11 cellular contexts compared by ENCODE assay signal in genomic region chr14:104984056-104984894, GRCh38. TPM values are rescaled to one million over a fixed set of nuclear protein-coding genes. Genes with fewer than 3 reads are reported as not detected.
A peak's percentile ranks its signal among the peaks of the same experiment; 100 is the strongest.
DNase-seq lines count a peak whose midpoint lies in the region; ATAC-seq and TF ChIP-seq lines count a peak whose summit lies in the region.
"Had no signal": no experiment of that assay in that cellular context is flagged by ENCODE, and none has a peak within 500 bp of the region (broad histone marks: within the 10 kb centered on the region; RNA-seq: fewer than 3 reads in every experiment).

No MANE protein-coding gene starts in this region.

- H3K4me1 Mint-ChIP-seq in activated naive CD4-positive, alpha-beta T cell treated with anti-CD3 and anti-CD28 coated beads, Interleukin-2, amount 10 ng/mL, durations not matched to agents 7 days and 5 days = peaks cover 13% of the 10 kb centered on the region
- 0 out of 2 replicates have a peak, but pooled peaks cover 4% of the 10 kb centered on the region for H3K4me1 Mint-ChIP-seq in WTC11
- H3K4me1 Mint-ChIP-seq in stimulated activated effector memory CD8-positive, alpha-beta T cell treated with anti-CD3 and anti-CD28 coated beads, Interleukin-12 subunit alpha, Interleukin-12 subunit beta, amount 100 ng/mL, for 72 hours = peaks cover 17% of the 10 kb centered on the region

- CTCF ChIA-PET in activated naive CD4-positive, alpha-beta T cell treated with anti-CD3 and anti-CD28 coated beads, Interleukin-2, amount 10 ng/mL, durations not matched to agents 7 days and 5 days (lab: Charles Lee) = interaction anchor here (1.0 to 2.3 kb wide), 4 partner anchors 10 to 103 kb away, joined by 3 to 10 read pairs (median 4); no protein-coding TSS in a partner anchor
- CTCF ChIA-PET in WTC11 (lab: Charles Lee) = interaction anchor here (1.0 to 2.7 kb wide), 6 partner anchors 9 to 62 kb away, joined by 3 to 24 read pairs (median 4); partner anchors contain the start of gene CDCA4

- no peak for TF ChIP-seq CTCF in WTC11 (IDR thresholded peaks at IDR 0.05)

- intact Hi-C loops in right cardiac atrium (cut with DNase I) = loop anchor here in 2 of 4 donors (5.0 to 10.0 kb wide), 2 partner anchors 58 to 371 kb away; no protein-coding TSS in a partner anchor

- peak overlapping the region; percentile 82 for H3K27ac Mint-ChIP-seq in activated naive CD4-positive, alpha-beta T cell treated with anti-CD3 and anti-CD28 coated beads, Interleukin-2, amount 10 ng/mL, durations not matched to agents 7 days and 5 days
- no peak overlapping the region for H3K27ac Mint-ChIP-seq in WTC11
- H3K27ac Mint-ChIP-seq in stimulated activated effector memory CD8-positive, alpha-beta T cell treated with anti-CD3 and anti-CD28 coated beads, Interleukin-12 subunit alpha, Interleukin-12 subunit beta, amount 100 ng/mL, for 72 hours = peak overlapping the region; percentile 79

- H3K27me3 Mint-ChIP-seq in activated naive CD4-positive, alpha-beta T cell treated with anti-CD3 and anti-CD28 coated beads, Interleukin-2, amount 10 ng/mL, durations not matched to agents 7 days and 5 days = peaks cover 55% of the 10 kb centered on the region
- peaks cover 20% of the 10 kb centered on the region for H3K27me3 Mint-ChIP-seq in WTC11 (ENCODE audit: low read depth)

- no peaks in the 10 kb centered on the region for H3K9me3 Mint-ChIP-seq in activated naive CD4-positive, alpha-beta T cell treated with anti-CD3 and anti-CD28 coated beads, Interleukin-2, amount 10 ng/mL, durations not matched to agents 7 days and 5 days
- H3K9me3 Mint-ChIP-seq in WTC11 = no peaks in the 10 kb centered on the region
- H3K9me3 Mint-ChIP-seq in stimulated activated effector memory CD8-positive, alpha-beta T cell treated with anti-CD3 and anti-CD28 coated beads, Interleukin-12 subunit alpha, Interleukin-12 subunit beta, amount 100 ng/mL, for 72 hours = no peaks in the 10 kb centered on the region

- POLR2A ChIA-PET in WTC11 (lab: Charles Lee) = no interaction called here

- no peaks in the 10 kb centered on the region for H3K9me3 ChIP-seq in right cardiac atrium (ENCODE audit: control insufficient read depth, low read length)

- 89% methylated on average over 15 of the region's 15 CpGs for WGBS in right cardiac atrium

- no peaks in the 10 kb centered on the region for H3K36me3 Mint-ChIP-seq in activated naive CD4-positive, alpha-beta T cell treated with anti-CD3 and anti-CD28 coated beads, Interleukin-2, amount 10 ng/mL, durations not matched to agents 7 days and 5 days
- H3K36me3 Mint-ChIP-seq in WTC11 = no peaks in the 10 kb centered on the region
- peaks cover 7% of the 10 kb centered on the region for H3K36me3 Mint-ChIP-seq in stimulated activated effector memory CD8-positive, alpha-beta T cell treated with anti-CD3 and anti-CD28 coated beads, Interleukin-12 subunit alpha, Interleukin-12 subunit beta, amount 100 ng/mL, for 72 hours

- H3K4me3 Mint-ChIP-seq in activated naive CD4-positive, alpha-beta T cell treated with anti-CD3 and anti-CD28 coated beads, Interleukin-2, amount 10 ng/mL, durations not matched to agents 7 days and 5 days = peak overlapping the region; percentile 72
- H3K4me3 Mint-ChIP-seq in WTC11 = peak overlapping the region; percentile 52
- peak overlapping the region; percentile 65 for H3K4me3 Mint-ChIP-seq in stimulated activated effector memory CD8-positive, alpha-beta T cell treated with anti-CD3 and anti-CD28 coated beads, Interleukin-12 subunit alpha, Interleukin-12 subunit beta, amount 100 ng/mL, for 72 hours

- no peak for ATAC-seq in WTC11
- ATAC-seq in right cardiac atrium = no peak
- ATAC-seq in stimulated activated effector memory CD8-positive, alpha-beta T cell treated with anti-CD3 and anti-CD28 coated beads, Interleukin-12 subunit alpha, Interleukin-12 subunit beta, amount 100 ng/mL, for 72 hours = no peak
- ATAC-seq in HG03378 (IDR thresholded peaks at IDR 0.05; ENCODE audit: unreplicated experiment) = no peak
- no peak for ATAC-seq in HG03354 (IDR thresholded peaks at IDR 0.05; ENCODE audit: poor library complexity, severe bottlenecking, unreplicated experiment)

- no peaks in the 10 kb centered on the region for H3K27me3 ChIP-seq in right cardiac atrium (ENCODE audit: control insufficient read depth, insufficient read depth)

- peaks cover 2% of the 10 kb centered on the region for H3K4me1 ChIP-seq in right cardiac atrium (ENCODE audit: control insufficient read depth, insufficient read depth, low read length)

- H3K4me3 ChIP-seq in right cardiac atrium (ENCODE audit: low read length) = no peak overlapping the region

- DNase-seq in activated naive CD4-positive, alpha-beta T cell treated with anti-CD3 and anti-CD28 coated beads, Interleukin-2, amount 10 ng/mL, durations not matched to agents 7 days and 5 days = peak; percentile 18
- no peak for DNase-seq in activated naive CD4-positive, alpha-beta T cell treated with anti-CD3 and anti-CD28 coated beads, Interleukin-2, amount 50 U/mL, for 16 hours
- DNase-seq in WTC11 (ENCODE audit: low spot score) (no peak), right cardiac atrium (peak in 2 of 3 donors; percentile 44 to 49), anterior cingulate cortex (lab: John Stamatoyannopoulos, UW) (no peak)
- DNase-seq in stimulated activated effector memory CD8-positive, alpha-beta T cell treated with anti-CD3 and anti-CD28 coated beads, Interleukin-12 subunit alpha, Interleukin-12 subunit beta, amount 100 ng/mL, for 72 hours (ENCODE audit: low spot score in 2 of 2) = no peak
- DNase-seq: NCI-H1417 treated with DMSO at 0.1 percent for 48 hours; NCI-H524 treated with DMSO at 0.1 percent for 48 hours; stimulated activated CD4-positive, alpha-beta T cell treated with anti-CD3 and anti-CD28 coated beads, Interleukin-12 subunit alpha, Interleukin-12 subunit beta, amount 100 ng/mL, for 4 hours had no signal

- H3K27ac ChIP-seq in right cardiac atrium (ENCODE audit: low read length) = no peak overlapping the region

TF ChIP-seq in WTC11, 78 proteins besides CTCF, POLR2A, EP300 and RAD21 (continues in another document):
- TF ChIP-seq TP53 (CRISPR knock-in tag; IDR thresholded peaks at IDR 0.05) (no peak), ARID4B (CRISPR knock-in tag; IDR thresholded peaks at IDR 0.05; ENCODE audit: borderline replicate concordance) (no peak), ATF6 (CRISPR knock-in tag; IDR thresholded peaks at IDR 0.05) (no peak)

RNA-seq across cellular contexts. Expression of gene CLBA1, which starts 1.3 kb away (rescaled TPM):
- total RNA-seq in WTC11 (2021) (2.6 to 3.8 TPM (median 2.8 TPM) in 3 replicates), right cardiac atrium (1 to 10 TPM; 1.8 to 4.2 (median 3.1) TPM)
- 2.4 TPM for polyA plus RNA-seq in right cardiac atrium

RNA-seq across cellular contexts. Expression of gene AHNAK2, which starts 6.1 kb away (rescaled TPM):
- total RNA-seq in WTC11 (2021) = 3.3 to 3.5 TPM (median 3.4 TPM) in 3 replicates
- 1 to 10 TPM; 2.5 to 5.7 (median 3.3) TPM for total RNA-seq in right cardiac atrium
- polyA plus RNA-seq in right cardiac atrium = 2.0 TPM

RNA-seq across cellular contexts. Expression of gene CDCA4, which starts 36.6 kb away (rescaled TPM):
- total RNA-seq in WTC11 (2021) (55.9 to 63.3 TPM (median 58.3 TPM) in 3 replicates), right cardiac atrium (1 to 10 TPM; 2.9 to 3.9 (median 3.3) TPM)
- 2.5 TPM for polyA plus RNA-seq in right cardiac atrium

RNA-seq across cellular contexts. Expression of gene PLD4, which starts 59.6 kb away (rescaled TPM):
- 0.07 to 0.21 TPM (median 0.11 TPM) in 3 replicates for total RNA-seq in WTC11 (2021)
- under 1 TPM; 0.06 to 0.88 (median 0.20) TPM for total RNA-seq in right cardiac atrium
- 0.05 TPM for polyA plus RNA-seq in right cardiac atrium

Comparison
In these comparisons a context has a peak if more than half of its experiments do, and no peak if none do; other contexts are left out.
1. DNase-seq: peak in activated naive CD4-positive, alpha-beta T cell treated with anti-CD3 and anti-CD28 coated beads, Interleukin-2, amount 10 ng/mL, durations not matched to agents 7 days and 5 days (single experiment) and right cardiac atrium (2 of 3); none in activated naive CD4-positive, alpha-beta T cell treated with anti-CD3 and anti-CD28 coated beads, Interleukin-2, amount 50 U/mL, for 16 hours (single experiment), WTC11 (single experiment), stimulated activated effector memory CD8-positive, alpha-beta T cell treated with anti-CD3 and anti-CD28 coated beads, Interleukin-12 subunit alpha, Interleukin-12 subunit beta, amount 100 ng/mL, for 72 hours (0 of 2) and anterior cingulate cortex (0 of 58).
2. RNA of gene CDCA4, which starts 36.6 kb away (total RNA-seq): 55.9 to 63.3 TPM in WTC11; 2.9 to 3.9 TPM in right cardiac atrium; every median in the first group is over 10 times any median in the second.
3. Peak in every context shown above with its lines, with median percentiles within 50 percentile points of each other: H3K4me3 Mint-ChIP-seq.